Comparison of ENCODE assay signal across 17 cellular contexts in the genomic region with DNA sequence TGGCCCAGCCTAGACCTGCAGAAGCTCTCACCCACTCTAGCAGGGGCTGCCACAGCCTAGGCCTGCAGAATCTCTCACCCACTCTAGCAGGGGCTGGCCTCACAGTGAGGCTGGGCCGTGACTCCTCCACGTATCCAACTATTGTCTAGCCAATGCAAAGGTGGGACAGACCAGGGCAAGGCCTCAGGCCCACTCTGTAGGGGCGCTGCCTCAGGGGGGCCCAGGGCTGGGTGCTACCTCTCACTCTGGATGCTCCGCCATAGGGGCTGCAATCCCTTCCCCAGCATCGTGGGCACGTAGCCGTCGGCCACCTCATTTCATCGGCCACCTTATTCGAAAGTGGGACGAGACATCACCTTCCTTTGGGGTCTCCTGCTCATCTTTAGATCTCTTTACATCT. TPM values are rescaled to one million over a fixed set of nuclear protein-coding genes. Genes with fewer than 3 reads are reported as not detected.
DNase-seq lines count a peak whose midpoint lies in the region; ATAC-seq and TF ChIP-seq lines count a peak whose summit lies in the region.
"Had no signal": no experiment of that assay in that cellular context is flagged by ENCODE, and none has a peak within 500 bp of the region (broad histone marks: within the 10 kb centered on the region; RNA-seq: fewer than 3 reads in every experiment).

No MANE protein-coding gene starts in this region.

- no CpG with 5 or more reads among the region's 11 CpGs for WGBS in neuronal stem cell (ENCODE audit: extremely low coverage in 2 of 2, insufficient read length in 2 of 2, insufficient replicate concordance in 1 of 2), 2 donors

- no peaks in the 10 kb centered on the region for H3K79me1 ChIP-seq in neuronal stem cell (ENCODE audit: low read depth, low read length)

- H3K27ac ChIP-seq in left ventricle myocardium inferior (replicated peaks) = peak overlapping the region; percentile 87
- H3K27ac ChIP-seq in neuronal stem cell (replicated peaks; ENCODE audit: low read length) = no peak overlapping the region
- H3K27ac ChIP-seq: C4-2B had no signal

- no peak overlapping the region for H2BK15ac ChIP-seq in neuronal stem cell (ENCODE audit: low read length)

- peak overlapping the region; percentile 13 for H3K27ac Mint-ChIP-seq in type B pancreatic cell

- intact Hi-C loops in Right ventricle myocardium inferior (cut with DNase I) (loop anchor here (5.0 kb wide), 1 partner anchor 39 kb away; no protein-coding TSS in a partner anchor), left ventricle myocardium superior (cut with micrococcal nuclease) (no loop called here), left ventricle myocardium inferior (cut with micrococcal nuclease) (no loop called here)

- ATAC-seq in Right ventricle myocardium inferior = no peak
- ATAC-seq in left ventricle myocardium superior = no peak
- ATAC-seq: HCT116 had no signal

- no peak for TF ChIP-seq CTCF in left ventricle myocardium inferior (IDR thresholded peaks at IDR 0.05; ENCODE audit: borderline replicate concordance)
- no peak for TF ChIP-seq CTCF in type B pancreatic cell (conservative IDR thresholded peaks at IDR 0.05)

- peak overlapping the region; percentile 68 for H3K9ac ChIP-seq in neuronal stem cell (ENCODE audit: low read depth, low read length, poor library complexity)

- H2AFZ ChIP-seq in neuronal stem cell (ENCODE audit: low read length) = no peak overlapping the region

- H3K18ac ChIP-seq in neuronal stem cell (ENCODE audit: low read length) = peak overlapping the region; percentile 48

- no peaks in the 10 kb centered on the region for H3K27me3 Mint-ChIP-seq in type B pancreatic cell

- H2BK5ac ChIP-seq in neuronal stem cell (ENCODE audit: low read length) = no peak overlapping the region

- no peaks in the 10 kb centered on the region for H3K9me3 Mint-ChIP-seq in type B pancreatic cell

- H3K4ac ChIP-seq in neuronal stem cell (ENCODE audit: low read length) = no peak overlapping the region

- no peak overlapping the region for H4K8ac ChIP-seq in neuronal stem cell (ENCODE audit: low read depth, low read length)

- H3K36me3 Mint-ChIP-seq in type B pancreatic cell = no peaks in the 10 kb centered on the region

- peak overlapping the region; percentile 38 for H3K14ac ChIP-seq in neuronal stem cell (ENCODE audit: low read length)

- H3K4me3 ChIP-seq in left ventricle myocardium inferior (no peak overlapping the region), neuronal stem cell (ENCODE audit: low read length in 2 of 2) (no peak overlapping the region)
- H3K4me3 ChIP-seq: Peyer's patch had no signal

- no peaks in the 10 kb centered on the region for H3K36me3 ChIP-seq in left ventricle myocardium inferior
- H3K36me3 ChIP-seq in neuronal stem cell (replicated peaks in 1 of 2; ENCODE audit: control insufficient read depth in 2 of 2, insufficient read depth in 2 of 2, low read length in 2 of 2) = no peaks in the 10 kb centered on the region
- H3K36me3 ChIP-seq: Peyer's patch had no signal

- H3K4me1 ChIP-seq in left ventricle myocardium inferior (peaks cover 38% of the 10 kb centered on the region), neuronal stem cell (ENCODE audit: control insufficient read depth in 2 of 2, insufficient read depth in 1 of 2, low read depth in 1 of 2, low read length in 2 of 2) (peaks cover 15 to 16% of the 10 kb centered on the region in 2 donors)
- H3K4me1 ChIP-seq: Caco-2 had no signal

- no peak overlapping the region for H2AK5ac ChIP-seq in neuronal stem cell (ENCODE audit: low read depth, low read length)

- H3K4me2 ChIP-seq in neuronal stem cell (ENCODE audit: insufficient read depth, low read length, poor library complexity, severe bottlenecking) = no peak overlapping the region

- H4K91ac ChIP-seq in neuronal stem cell (ENCODE audit: low read depth, low read length, poor library complexity) = no peak overlapping the region

- H3K4me3 Mint-ChIP-seq in type B pancreatic cell = no peak overlapping the region

- H2BK12ac ChIP-seq in neuronal stem cell (ENCODE audit: low read length) = no peak overlapping the region

- no peaks in the 10 kb centered on the region for H3K9me3 ChIP-seq in left ventricle myocardium inferior (replicated peaks)
- no peaks in the 10 kb centered on the region for H3K9me3 ChIP-seq in neuronal stem cell (replicated peaks in 1 of 2; ENCODE audit: control insufficient read depth in 2 of 2, insufficient read depth in 1 of 2, low read depth in 1 of 2, low read length in 2 of 2)
- H3K9me3 ChIP-seq: Caco-2, Peyer's patch had no signal

- peak overlapping the region; percentile 40 for H3K23ac ChIP-seq in neuronal stem cell (ENCODE audit: low read depth, low read length, poor library complexity)

- H3K27me3 ChIP-seq in left ventricle myocardium inferior (ENCODE audit: low read depth) (peaks cover 20% of the 10 kb centered on the region), neuronal stem cell (ENCODE audit: control insufficient read depth in 3 of 3, insufficient read depth in 3 of 3, low read depth in 1 of 3, low read length in 3 of 3) (no peaks in the 10 kb centered on the region)
- H3K27me3 ChIP-seq: Peyer's patch had no signal

- no peak overlapping the region for H2BK120ac ChIP-seq in neuronal stem cell (ENCODE audit: low read depth, low read length)

- H3K4me1 Mint-ChIP-seq in type B pancreatic cell (ENCODE audit: unreplicated experiment) = peaks cover 22% of the 10 kb centered on the region

- peak; percentile 31 for DNase-seq in Right ventricle myocardium inferior (ENCODE audit: missing footprints)
- DNase-seq in left ventricle myocardium superior = no peak
- no peak for DNase-seq in left ventricle myocardium inferior
- DNase-seq in neuronal stem cell (ENCODE audit: low spot score) = no peak
- no peak for DNase-seq in type B pancreatic cell (ENCODE audit: extremely low spot score, unreplicated experiment)
- no peak for DNase-seq in T1000 (lab: John Stamatoyannopoulos, UW)
- no peak for DNase-seq in activated CD4-positive, CD25-positive, alpha-beta regulatory T cell (lab: John Stamatoyannopoulos, UW)
- no peak for DNase-seq in cerebellar cortex (ENCODE audit: low spot score)
- DNase-seq: 8988T, Caco-2, MV-4-11, NCI-H1417 treated with DMSO at 0.1 percent for 48 hours, NCI-H2029 treated with DMSO at 0.1 percent for 48 hours, NCI-H510A had no signal

RNA-seq across cellular contexts. Expression of a gene that starts 51.7 kb away (rescaled TPM):
- total RNA-seq in Right ventricle myocardium inferior = 3.6 TPM
- 3.8 TPM for total RNA-seq in left ventricle myocardium superior
- 4.0 TPM for total RNA-seq in left ventricle myocardium inferior
- polyA plus RNA-seq in neuronal stem cell (2013, experiment 1 of 2) = 7.7 TPM
- 6.5 TPM for polyA plus RNA-seq in neuronal stem cell (2013, experiment 2 of 2)
- total RNA-seq in type B pancreatic cell (ENCODE audit: low replicate concordance) = 13.5 and 14.9 TPM in 2 replicates
